ENCODE assay signal across 8 cellular contexts in genomic region chrX:19846995-19847790, GRCh38. TPM values are rescaled to one million over a fixed set of nuclear protein-coding genes. Genes with fewer than 3 reads are reported as not detected.
A peak's percentile ranks its signal among the peaks of the same experiment; 100 is the strongest.
DNase-seq lines count a peak whose midpoint lies in the region; ATAC-seq and TF ChIP-seq lines count a peak whose summit lies in the region.

No MANE protein-coding gene starts in this region.

- peak overlapping the region; percentile 25 to 42 (median 41) for H3K4me3 Mint-ChIP-seq in T-cell

- H3K9me3 ChIP-seq in fibroblast of lung (ENCODE audit: control insufficient read depth, insufficient read depth, low read depth, low read length) (no peaks in the 10 kb centered on the region), skeletal muscle tissue (ENCODE audit: control insufficient read depth in 3 of 3, low read length in 3 of 3) (no peaks in the 10 kb centered on the region)

- no peaks in the 10 kb centered on the region for H3K9me3 Mint-ChIP-seq in T-cell

- H3K4me1 Mint-ChIP-seq in T-cell = peaks cover 32 to 64% (median 44%) of the 10 kb centered on the region in 3 donors

- H3K27ac Mint-ChIP-seq in T-cell = peak overlapping the region; percentile 90 to 92

- no peaks in the 10 kb centered on the region for H3K27me3 Mint-ChIP-seq in T-cell

- CTCF ChIA-PET in T-cell (lab: Charles Lee) = interaction anchor here (0.6 to 0.7 kb wide), 3 partner anchors 9 to 1807 kb away, joined by 3 to 10 read pairs (median 3); no protein-coding TSS in a partner anchor

- H3K27ac ChIP-seq in fibroblast of lung (ENCODE audit: insufficient read depth, low read length) = peak overlapping the region; percentile 38
- H3K27ac ChIP-seq in skeletal muscle tissue (ENCODE audit: low read depth, low read length) = peak overlapping the region; percentile 9

- peak overlapping the region; percentile 44 for H3K4me2 ChIP-seq in fibroblast of lung (ENCODE audit: extremely low read depth, insufficient read depth, low read length)

- no peaks in the 10 kb centered on the region for H3K79me2 ChIP-seq in fibroblast of lung (ENCODE audit: control insufficient read depth, insufficient read depth, low read length)

- no peaks in the 10 kb centered on the region for H3K27me3 ChIP-seq in fibroblast of lung (ENCODE audit: control insufficient read depth, insufficient read depth, low read length)
- no peaks in the 10 kb centered on the region for H3K27me3 ChIP-seq in skeletal muscle tissue (ENCODE audit: control insufficient read depth in 3 of 3, insufficient read depth in 3 of 3, low read length in 3 of 3)

- TF ChIP-seq CTCF in HFF-Myc (IDR thresholded peaks at IDR 0.05; ENCODE audit: low read depth, low read length, missing control alignments) (no peak), fibroblast of lung (conservative IDR thresholded peaks at IDR 0.05 in 1 of 2, IDR thresholded peaks at IDR 0.05 in 1 of 2; ENCODE audit: low read depth in 1 of 2, low read length in 2 of 2) (no peak)

- H3K36me3 Mint-ChIP-seq in T-cell = no peaks in the 10 kb centered on the region

- no peaks in the 10 kb centered on the region for H3K4me1 ChIP-seq in fibroblast of lung (ENCODE audit: control insufficient read depth, extremely low read depth, insufficient read depth, low read length)
- no peaks in the 10 kb centered on the region for H3K4me1 ChIP-seq in skeletal muscle tissue (ENCODE audit: control insufficient read depth in 3 of 3, insufficient read depth in 3 of 3, low read length in 3 of 3)

- ATAC-seq in T-cell (replicated peaks in 1 of 4) (peak; percentile 52 to 69 (median 62)), GM21526 (IDR thresholded peaks at IDR 0.05; ENCODE audit: low FRiP score, unreplicated experiment) (no peak)

- POLR2A ChIA-PET in T-cell (lab: Charles Lee) = interaction anchor here in 1 of 2 donors (0.5 kb wide), 1 partner anchor 113 kb away, joined by 3 read pairs; no protein-coding TSS in a partner anchor

- peak; percentile 79 for DNase-seq in AG20443 (ENCODE audit: low spot score)
- peak; percentile 52 for DNase-seq in HFF-Myc (ENCODE audit: extremely low read depth, low read depth)
- peak in 1 of 34 experiments; percentile 21 for DNase-seq in T-cell
- DNase-seq in fibroblast of lung (ENCODE audit: low read depth in 2 of 2) = peak; percentile 80 to 87
- DNase-seq in NCI-H1436 treated with DMSO at 0.1 percent for 48 hours (lab: John Stamatoyannopoulos, UW) = no peak
- no peak for DNase-seq in NCI-H2029 treated with DMSO at 0.1 percent for 48 hours (lab: John Stamatoyannopoulos, UW)

- H3K9ac ChIP-seq in fibroblast of lung (ENCODE audit: insufficient read depth, low read length) (no peak overlapping the region), skeletal muscle tissue (ENCODE audit: low read depth in 1 of 3, low read length in 3 of 3) (no peak overlapping the region)

- H4K20me1 ChIP-seq in fibroblast of lung (ENCODE audit: control insufficient read depth, extremely low read depth, insufficient read depth, low read length) = no peaks in the 10 kb centered on the region

- H3K36me3 ChIP-seq in fibroblast of lung (ENCODE audit: control insufficient read depth, insufficient read depth, low read length) (no peaks in the 10 kb centered on the region), skeletal muscle tissue (ENCODE audit: control insufficient read depth in 3 of 3, insufficient read depth in 3 of 3, low read length in 3 of 3) (no peaks in the 10 kb centered on the region)

- H2AFZ ChIP-seq in fibroblast of lung (ENCODE audit: low read length) = no peak overlapping the region

- H3K4me3 ChIP-seq in HFF-Myc (replicated peaks; ENCODE audit: low read depth, low read length) (no peak overlapping the region), fibroblast of lung (replicated peaks in 1 of 4; ENCODE audit: control extremely low read depth in 1 of 4, insufficient read depth in 1 of 4, low read depth in 3 of 4, low read length in 4 of 4) (no peak overlapping the region), skeletal muscle tissue (ENCODE audit: low read length in 3 of 3) (no peak overlapping the region)

RNA-seq across cellular contexts. Expression of gene SH3KBP1, which starts 40.2 kb away (rescaled TPM):
- total RNA-seq in T-cell = 100 to 1,000 TPM; 101 to 143 (median 114) TPM
- 13.9 and 14.4 TPM in 2 replicates for total RNA-seq in fibroblast of lung
- 36.2 and 38.9 TPM in 2 replicates for polyA plus RNA-seq in fibroblast of lung
- polyA plus RNA-seq in fibroblast of lung (2012) = 28.3 and 34.0 TPM in 2 replicates
- polyA minus RNA-seq in fibroblast of lung (ENCODE audit: low replicate concordance) = 10.9 and 17.4 TPM in 2 replicates
- 7.3 TPM for total RNA-seq in skeletal muscle tissue

Comparison
In these comparisons a context has a peak if more than half of its experiments do, and no peak if none do; other contexts are left out.
1. DNase-seq: peak in AG20443 (single experiment), HFF-Myc (single experiment) and fibroblast of lung (2 of 2); none in NCI-H1436 treated with DMSO at 0.1 percent for 48 hours (single experiment) and NCI-H2029 treated with DMSO at 0.1 percent for 48 hours (single experiment).